In the genomic region with DNA sequence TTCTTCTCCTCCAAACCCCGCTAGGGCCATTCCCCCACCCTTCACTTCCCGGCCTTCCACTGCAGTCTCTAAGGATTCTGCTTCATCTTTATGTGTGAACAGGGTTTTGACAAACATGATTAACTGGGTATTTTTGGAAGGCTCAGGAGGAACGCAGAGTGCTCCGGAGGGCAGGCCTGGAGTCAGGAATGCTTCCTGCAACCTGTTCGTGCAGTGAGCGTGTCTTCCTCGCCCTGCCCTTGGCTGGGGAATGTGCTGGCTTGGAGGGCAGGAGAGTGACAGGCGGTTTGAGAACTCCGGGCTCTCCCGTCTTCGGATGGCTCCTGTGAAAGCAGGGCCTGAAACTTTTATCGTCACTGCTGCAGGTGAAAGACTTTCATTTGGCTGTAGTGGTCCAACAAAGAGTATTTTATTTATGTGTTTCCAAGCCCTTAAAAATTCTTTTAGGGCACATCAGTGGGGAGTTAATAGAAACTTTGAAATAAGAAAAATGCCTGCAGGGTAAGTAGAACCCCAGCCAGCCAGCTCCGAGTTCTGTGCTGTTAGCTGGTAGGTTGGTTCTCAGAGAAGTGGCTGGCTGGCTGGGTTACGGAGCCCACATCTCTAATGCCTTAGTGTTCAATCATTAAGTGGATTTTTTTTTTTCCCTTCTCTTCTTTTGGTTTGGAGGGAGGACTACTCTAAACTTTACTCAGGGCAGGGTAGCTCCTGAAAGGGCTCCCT, we compare ENCODE assay signal across 1 cellular context.
TF ChIP-seq lines count a peak whose summit lies in the region.

No MANE protein-coding gene starts in this region.

TF ChIP-seq in GM23338, 12 proteins besides CTCF, POLR2A, EP300 and RAD21 (continued from another document):
- TF ChIP-seq, protein P1, sequence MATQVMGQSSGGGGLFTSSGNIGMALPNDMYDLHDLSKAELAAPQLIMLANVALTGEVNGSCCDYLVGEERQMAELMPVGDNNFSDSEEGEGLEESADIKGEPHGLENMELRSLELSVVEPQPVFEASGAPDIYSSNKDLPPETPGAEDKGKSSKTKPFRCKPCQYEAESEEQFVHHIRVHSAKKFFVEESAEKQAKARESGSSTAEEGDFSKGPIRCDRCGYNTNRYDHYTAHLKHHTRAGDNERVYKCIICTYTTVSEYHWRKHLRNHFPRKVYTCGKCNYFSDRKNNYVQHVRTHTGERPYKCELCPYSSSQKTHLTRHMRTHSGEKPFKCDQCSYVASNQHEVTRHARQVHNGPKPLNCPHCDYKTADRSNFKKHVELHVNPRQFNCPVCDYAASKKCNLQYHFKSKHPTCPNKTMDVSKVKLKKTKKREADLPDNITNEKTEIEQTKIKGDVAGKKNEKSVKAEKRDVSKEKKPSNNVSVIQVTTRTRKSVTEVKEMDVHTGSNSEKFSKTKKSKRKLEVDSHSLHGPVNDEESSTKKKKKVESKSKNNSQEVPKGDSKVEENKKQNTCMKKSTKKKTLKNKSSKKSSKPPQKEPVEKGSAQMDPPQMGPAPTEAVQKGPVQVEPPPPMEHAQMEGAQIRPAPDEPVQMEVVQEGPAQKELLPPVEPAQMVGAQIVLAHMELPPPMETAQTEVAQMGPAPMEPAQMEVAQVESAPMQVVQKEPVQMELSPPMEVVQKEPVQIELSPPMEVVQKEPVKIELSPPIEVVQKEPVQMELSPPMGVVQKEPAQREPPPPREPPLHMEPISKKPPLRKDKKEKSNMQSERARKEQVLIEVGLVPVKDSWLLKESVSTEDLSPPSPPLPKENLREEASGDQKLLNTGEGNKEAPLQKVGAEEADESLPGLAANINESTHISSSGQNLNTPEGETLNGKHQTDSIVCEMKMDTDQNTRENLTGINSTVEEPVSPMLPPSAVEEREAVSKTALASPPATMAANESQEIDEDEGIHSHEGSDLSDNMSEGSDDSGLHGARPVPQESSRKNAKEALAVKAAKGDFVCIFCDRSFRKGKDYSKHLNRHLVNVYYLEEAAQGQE (IDR thresholded peaks at IDR 0.05; ENCODE audit: unreplicated experiment): no peak
- no peak for TF ChIP-seq NANOG (IDR thresholded peaks at IDR 0.05; ENCODE audit: borderline replicate concordance)
- no peak for TF ChIP-seq EZH2 (IDR thresholded peaks at IDR 0.05; ENCODE audit: low read depth, unreplicated experiment)
- TF ChIP-seq POLR2AphosphoS5 (IDR thresholded peaks at IDR 0.05; ENCODE audit: low read depth): no peak
- TF ChIP-seq, protein P2, sequence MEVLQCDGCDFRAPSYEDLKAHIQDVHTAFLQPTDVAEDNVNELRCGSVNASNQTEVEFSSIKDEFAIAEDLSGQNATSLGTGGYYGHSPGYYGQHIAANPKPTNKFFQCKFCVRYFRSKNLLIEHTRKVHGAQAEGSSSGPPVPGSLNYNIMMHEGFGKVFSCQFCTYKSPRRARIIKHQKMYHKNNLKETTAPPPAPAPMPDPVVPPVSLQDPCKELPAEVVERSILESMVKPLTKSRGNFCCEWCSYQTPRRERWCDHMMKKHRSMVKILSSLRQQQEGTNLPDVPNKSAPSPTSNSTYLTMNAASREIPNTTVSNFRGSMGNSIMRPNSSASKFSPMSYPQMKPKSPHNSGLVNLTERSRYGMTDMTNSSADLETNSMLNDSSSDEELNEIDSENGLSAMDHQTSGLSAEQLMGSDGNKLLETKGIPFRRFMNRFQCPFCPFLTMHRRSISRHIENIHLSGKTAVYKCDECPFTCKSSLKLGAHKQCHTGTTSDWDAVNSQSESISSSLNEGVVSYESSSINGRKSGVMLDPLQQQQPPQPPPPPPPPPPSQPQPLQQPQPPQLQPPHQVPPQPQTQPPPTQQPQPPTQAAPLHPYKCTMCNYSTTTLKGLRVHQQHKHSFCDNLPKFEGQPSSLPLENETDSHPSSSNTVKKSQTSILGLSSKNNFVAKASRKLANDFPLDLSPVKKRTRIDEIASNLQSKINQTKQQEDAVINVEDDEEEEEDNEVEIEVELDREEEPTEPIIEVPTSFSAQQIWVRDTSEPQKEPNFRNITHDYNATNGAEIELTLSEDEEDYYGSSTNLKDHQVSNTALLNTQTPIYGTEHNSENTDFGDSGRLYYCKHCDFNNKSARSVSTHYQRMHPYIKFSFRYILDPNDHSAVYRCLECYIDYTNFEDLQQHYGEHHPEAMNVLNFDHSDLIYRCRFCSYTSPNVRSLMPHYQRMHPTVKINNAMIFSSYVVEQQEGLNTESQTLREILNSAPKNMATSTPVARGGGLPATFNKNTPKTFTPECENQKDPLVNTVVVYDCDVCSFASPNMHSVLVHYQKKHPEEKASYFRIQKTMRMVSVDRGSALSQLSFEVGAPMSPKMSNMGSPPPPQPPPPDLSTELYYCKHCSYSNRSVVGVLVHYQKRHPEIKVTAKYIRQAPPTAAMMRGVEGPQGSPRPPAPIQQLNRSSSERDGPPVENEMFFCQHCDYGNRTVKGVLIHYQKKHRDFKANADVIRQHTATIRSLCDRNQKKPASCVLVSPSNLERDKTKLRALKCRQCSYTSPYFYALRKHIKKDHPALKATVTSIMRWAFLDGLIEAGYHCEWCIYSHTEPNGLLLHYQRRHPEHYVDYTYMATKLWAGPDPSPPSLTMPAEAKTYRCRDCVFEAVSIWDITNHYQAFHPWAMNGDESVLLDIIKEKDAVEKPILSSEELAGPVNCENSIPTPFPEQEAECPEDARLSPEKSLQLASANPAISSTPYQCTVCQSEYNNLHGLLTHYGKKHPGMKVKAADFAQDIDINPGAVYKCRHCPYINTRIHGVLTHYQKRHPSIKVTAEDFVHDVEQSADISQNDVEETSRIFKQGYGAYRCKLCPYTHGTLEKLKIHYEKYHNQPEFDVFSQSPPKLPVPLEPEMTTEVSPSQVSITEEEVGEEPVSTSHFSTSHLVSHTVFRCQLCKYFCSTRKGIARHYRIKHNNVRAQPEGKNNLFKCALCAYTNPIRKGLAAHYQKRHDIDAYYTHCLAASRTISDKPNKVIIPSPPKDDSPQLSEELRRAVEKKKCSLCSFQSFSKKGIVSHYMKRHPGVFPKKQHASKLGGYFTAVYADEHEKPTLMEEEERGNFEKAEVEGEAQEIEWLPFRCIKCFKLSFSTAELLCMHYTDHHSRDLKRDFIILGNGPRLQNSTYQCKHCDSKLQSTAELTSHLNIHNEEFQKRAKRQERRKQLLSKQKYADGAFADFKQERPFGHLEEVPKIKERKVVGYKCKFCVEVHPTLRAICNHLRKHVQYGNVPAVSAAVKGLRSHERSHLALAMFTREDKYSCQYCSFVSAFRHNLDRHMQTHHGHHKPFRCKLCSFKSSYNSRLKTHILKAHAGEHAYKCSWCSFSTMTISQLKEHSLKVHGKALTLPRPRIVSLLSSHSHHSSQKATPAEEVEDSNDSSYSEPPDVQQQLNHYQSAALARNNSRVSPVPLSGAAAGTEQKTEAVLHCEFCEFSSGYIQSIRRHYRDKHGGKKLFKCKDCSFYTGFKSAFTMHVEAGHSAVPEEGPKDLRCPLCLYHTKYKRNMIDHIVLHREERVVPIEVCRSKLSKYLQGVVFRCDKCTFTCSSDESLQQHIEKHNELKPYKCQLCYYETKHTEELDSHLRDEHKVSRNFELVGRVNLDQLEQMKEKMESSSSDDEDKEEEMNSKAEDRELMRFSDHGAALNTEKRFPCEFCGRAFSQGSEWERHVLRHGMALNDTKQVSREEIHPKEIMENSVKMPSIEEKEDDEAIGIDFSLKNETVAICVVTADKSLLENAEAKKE (CRISPR knock-in tag; IDR thresholded peaks at IDR 0.05): no peak
- TF ChIP-seq JUNB (IDR thresholded peaks at IDR 0.05; ENCODE audit: unreplicated experiment): no peak
- no peak for TF ChIP-seq EZH2phosphoT487 (IDR thresholded peaks at IDR 0.05; ENCODE audit: unreplicated experiment)
- TF ChIP-seq STAT1 (IDR thresholded peaks at IDR 0.05; ENCODE audit: unreplicated experiment): no peak
- no peak for TF ChIP-seq ZNF331 (CRISPR knock-in tag; IDR thresholded peaks at IDR 0.05; ENCODE audit: low read depth)
- TF ChIP-seq, protein P3, sequence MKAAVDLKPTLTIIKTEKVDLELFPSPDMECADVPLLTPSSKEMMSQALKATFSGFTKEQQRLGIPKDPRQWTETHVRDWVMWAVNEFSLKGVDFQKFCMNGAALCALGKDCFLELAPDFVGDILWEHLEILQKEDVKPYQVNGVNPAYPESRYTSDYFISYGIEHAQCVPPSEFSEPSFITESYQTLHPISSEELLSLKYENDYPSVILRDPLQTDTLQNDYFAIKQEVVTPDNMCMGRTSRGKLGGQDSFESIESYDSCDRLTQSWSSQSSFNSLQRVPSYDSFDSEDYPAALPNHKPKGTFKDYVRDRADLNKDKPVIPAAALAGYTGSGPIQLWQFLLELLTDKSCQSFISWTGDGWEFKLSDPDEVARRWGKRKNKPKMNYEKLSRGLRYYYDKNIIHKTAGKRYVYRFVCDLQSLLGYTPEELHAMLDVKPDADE (IDR thresholded peaks at IDR 0.05): no peak
- TF ChIP-seq CREB1 (CRISPR knock-in tag; IDR thresholded peaks at IDR 0.05; ENCODE audit: low read depth): no peak
